ENCODE assay signal across 22 cellular contexts in genomic region chr21:35627462-35627861, GRCh38.
A peak's percentile ranks its signal among the peaks of the same experiment; 100 is the strongest.
DNase-seq lines count a peak whose midpoint lies in the region; ATAC-seq, FAIRE-seq and TF ChIP-seq lines count a peak whose summit lies in the region.
"Had no signal": no experiment of that assay in that cellular context is flagged by ENCODE, and none has a peak within 500 bp of the region (broad histone marks: within the 10 kb centered on the region; RNA-seq: fewer than 3 reads in every experiment).

No MANE protein-coding gene starts in this region.

- no peak overlapping the region for H3K56ac ChIP-seq in IMR-90 (ENCODE audit: extremely low read depth, insufficient read depth, low read length)

- no peak overlapping the region for H3K4me3 Mint-ChIP-seq in activated CD4-positive, alpha-beta T cell treated with anti-CD3 and anti-CD28 coated beads, Interleukin-2, amount 10 ng/mL, durations not matched to agents 7 days and 5 days
- H3K4me3 Mint-ChIP-seq: B cell; CD4-positive, alpha-beta T cell; CD8-positive, alpha-beta T cell had no signal

- no peak overlapping the region for H3K4me3 ChIP-seq in A549
- H3K4me3 ChIP-seq in IMR-90 (ENCODE audit: insufficient read depth, low read depth, low read length): no peak overlapping the region
- no peak overlapping the region for H3K4me3 ChIP-seq in esophagus muscularis mucosa
- H3K4me3 ChIP-seq: BLaER1 treated with 17β-estradiol and CSF1 and Interleukin-3, amounts not matched to agents 10 nM and 100 nM had no signal

- dilution Hi-C loops in IMR-90 (cut with HindIII; ENCODE audit: low sequenced_read_pairs, unreplicated experiment): no loop called here

- no peak overlapping the region for H2BK5ac ChIP-seq in IMR-90 (ENCODE audit: low read depth, low read length, poor library complexity, severe bottlenecking)

- CTCF ChIA-PET in A549 (lab: Yijun Ruan, JAX): no interaction called here
- CTCF ChIA-PET in IMR-90 (lab: Yijun Ruan, JAX): no interaction called here
- CTCF ChIA-PET in activated CD4-positive, alpha-beta T cell treated with anti-CD3 and anti-CD28 coated beads, Interleukin-2, amount 10 ng/mL, durations not matched to agents 7 days and 5 days (lab: Charles Lee): no interaction called here

- no peak overlapping the region for H4K91ac ChIP-seq in IMR-90 (ENCODE audit: insufficient read depth, low read depth, low read length)

- no peak overlapping the region for H3K27ac Mint-ChIP-seq in activated CD4-positive, alpha-beta T cell treated with anti-CD3 and anti-CD28 coated beads, Interleukin-2, amount 10 ng/mL, durations not matched to agents 7 days and 5 days
- H3K27ac Mint-ChIP-seq: B cell; CD4-positive, alpha-beta T cell; CD8-positive, alpha-beta T cell had no signal

- H4K8ac ChIP-seq in IMR-90 (ENCODE audit: low read depth in 2 of 2, low read length in 2 of 2): no peak overlapping the region

- H3K27me3 Mint-ChIP-seq in activated CD4-positive, alpha-beta T cell treated with anti-CD3 and anti-CD28 coated beads, Interleukin-2, amount 10 ng/mL, durations not matched to agents 7 days and 5 days: peaks cover 3% of the 10 kb centered on the region

- no peak for TF ChIP-seq RAD21 in A549 (conservative IDR thresholded peaks at IDR 0.05 in 1 of 2, IDR thresholded peaks at IDR 0.05 in 1 of 2)
- no peak for TF ChIP-seq RAD21 in IMR-90 (IDR thresholded peaks at IDR 0.05; ENCODE audit: low read length)

- H3K4me1 Mint-ChIP-seq in activated CD4-positive, alpha-beta T cell treated with anti-CD3 and anti-CD28 coated beads, Interleukin-2, amount 10 ng/mL, durations not matched to agents 7 days and 5 days: no peaks in the 10 kb centered on the region
- H3K4me1 Mint-ChIP-seq: B cell had no signal

- TF ChIP-seq POLR2A in A549 (IDR thresholded peaks at IDR 0.05; ENCODE audit: low read length) (no peak), IMR-90 (IDR thresholded peaks at IDR 0.05; ENCODE audit: low read depth, low read length) (no peak), esophagus muscularis mucosa (IDR thresholded peaks at IDR 0.05; ENCODE audit: low read depth) (no peak)

- H4K5ac ChIP-seq in IMR-90 (ENCODE audit: low read depth, low read length): no peak overlapping the region

- no peak overlapping the region for H3K4me2 ChIP-seq in A549
- no peak overlapping the region for H3K4me2 ChIP-seq in IMR-90 (ENCODE audit: low read depth, low read length)
- H3K4me2 ChIP-seq: BLaER1 treated with 17β-estradiol and CSF1 and Interleukin-3, amounts not matched to agents 10 nM and 100 nM had no signal

- no peaks in the 10 kb centered on the region for H3K4me1 ChIP-seq in A549
- H3K4me1 ChIP-seq in IMR-90 (ENCODE audit: control insufficient read depth, insufficient read depth, low read length): peaks cover 3% of the 10 kb centered on the region
- H3K4me1 ChIP-seq in esophagus muscularis mucosa: no peaks in the 10 kb centered on the region
- H3K4me1 ChIP-seq: BLaER1 treated with 17β-estradiol and CSF1 and Interleukin-3, amounts not matched to agents 10 nM and 100 nM; Caco-2 had no signal

- DNase-seq in A549 (ENCODE audit: low read depth in 1 of 2, low spot score in 1 of 2) (no peak), IMR-90 (no peak), NCI-H146 treated with DMSO at 0.1 percent for 48 hours (lab: John Stamatoyannopoulos, UW; ENCODE audit: unreplicated experiment) (peak; percentile 18), esophagus muscularis mucosa (ENCODE audit: extremely low spot score) (peak; percentile 31), NCI-H1105 (lab: John Stamatoyannopoulos, UW) (no peak)
- no peak for DNase-seq in activated CD4-positive, alpha-beta T cell treated with anti-CD3 and anti-CD28 coated beads, Interleukin-2, amount 10 ng/mL, durations not matched to agents 7 days and 5 days
- DNase-seq: 8988T; AML-193; Caco-2; Calu3; CD4-positive, alpha-beta T cell; CD8-positive, alpha-beta T cell; DMS79 treated with DMSO at 0.1 percent for 48 hours; GF-D8 had no signal

- ATAC-seq in A549: no peak
- ATAC-seq in IMR-90 (ENCODE audit: low read depth): no peak
- ATAC-seq in GM19463 (IDR thresholded peaks at IDR 0.05; ENCODE audit: unreplicated experiment): no peak
- ATAC-seq: CD8-positive, alpha-beta T cell had no signal

- POLR2A ChIA-PET in A549 (lab: Yijun Ruan, JAX): no interaction called here
- POLR2A ChIA-PET in IMR-90 (lab: Charles Lee; ENCODE audit: unreplicated experiment): interaction anchor here (0.6 kb wide), 1 partner anchor 68 kb away, joined by 3 read pairs; no protein-coding TSS in a partner anchor
- POLR2A ChIA-PET in activated CD4-positive, alpha-beta T cell treated with anti-CD3 and anti-CD28 coated beads, Interleukin-2, amount 10 ng/mL, durations not matched to agents 7 days and 5 days (lab: Charles Lee): no interaction called here

- in situ Hi-C loops in IMR-90 (cut with MboI; ENCODE audit: low sequenced_read_pairs): no loop called here

- H2BK15ac ChIP-seq in IMR-90 (ENCODE audit: low read depth, low read length): no peak overlapping the region

- intact Hi-C loops in IMR-90 (cut with micrococcal nuclease): no loop called here
- intact Hi-C loops in esophagus muscularis mucosa (cut with DNase I): no loop called here

- H3K18ac ChIP-seq in IMR-90 (ENCODE audit: low read depth, low read length): no peak overlapping the region

- no peak overlapping the region for H2AK5ac ChIP-seq in IMR-90 (ENCODE audit: low read depth, low read length)

- H4K20me1 ChIP-seq in IMR-90 (ENCODE audit: insufficient read depth, low read length): no peaks in the 10 kb centered on the region
- H4K20me1 ChIP-seq: BLaER1 treated with 17β-estradiol and CSF1 and Interleukin-3, amounts not matched to agents 10 nM and 100 nM had no signal

- H3K27ac ChIP-seq in A549 (no peak overlapping the region), IMR-90 (ENCODE audit: insufficient read depth, low read length) (no peak overlapping the region), esophagus muscularis mucosa (replicated peaks in 1 of 4) (no peak overlapping the region)
- H3K27ac ChIP-seq: BLaER1 treated with 17β-estradiol and CSF1 and Interleukin-3, amounts not matched to agents 10 nM and 100 nM; C4-2B had no signal

- H3K4ac ChIP-seq in IMR-90 (ENCODE audit: low read depth, low read length): no peak overlapping the region

- no peaks in the 10 kb centered on the region for H3K9me3 ChIP-seq in A549
- no peaks in the 10 kb centered on the region for H3K9me3 ChIP-seq in IMR-90 (ENCODE audit: control insufficient read depth, insufficient read depth, low read length)
- no peaks in the 10 kb centered on the region for H3K9me3 ChIP-seq in esophagus muscularis mucosa
- H3K9me3 ChIP-seq: Caco-2 had no signal

- H2BK20ac ChIP-seq in IMR-90 (ENCODE audit: low read depth, low read length): no peak overlapping the region

- 11% methylated on average over 4 of the region's 4 CpGs for WGBS in A549 (ENCODE audit: missing lambda C conversion rate)
- WGBS in IMR-90 (ENCODE audit: extremely low coverage in 2 of 2, insufficient read length in 1 of 2), 2 experiments: no CpG with 5 or more reads among the region's 4 CpGs
- 74% methylated on average over 4 of the region's 4 CpGs for WGBS in esophagus muscularis mucosa

- H2AFZ ChIP-seq in IMR-90 (replicated peaks; ENCODE audit: low read length, poor library complexity): no peak overlapping the region

- no TSS peak for BruUV-seq in IMR-90 (replicated peaks; lab: Mats Ljungman, UMichigan)

- H3K79me1 ChIP-seq in IMR-90 (ENCODE audit: low read depth in 1 of 2, low read length in 2 of 2): no peaks in the 10 kb centered on the region

- H3K9me3 Mint-ChIP-seq in activated CD4-positive, alpha-beta T cell treated with anti-CD3 and anti-CD28 coated beads, Interleukin-2, amount 10 ng/mL, durations not matched to agents 7 days and 5 days: peaks cover 2% of the 10 kb centered on the region
- H3K9me3 Mint-ChIP-seq: CD4-positive, alpha-beta T cell; CD8-positive, alpha-beta T cell had no signal

- H2AK9ac ChIP-seq in IMR-90 (replicated peaks; ENCODE audit: low read depth, low read length, poor library complexity): no peak overlapping the region

- TF ChIP-seq CTCF in A549 (IDR thresholded peaks at IDR 0.05) (no peak), IMR-90 (conservative IDR thresholded peaks at IDR 0.05; ENCODE audit: low read depth, low read length) (no peak), esophagus muscularis mucosa (IDR thresholded peaks at IDR 0.05) (no peak)

- no peaks in the 10 kb centered on the region for H3K9me1 ChIP-seq in IMR-90 (ENCODE audit: insufficient read depth, low read length)

- no peak overlapping the region for H3K9ac ChIP-seq in IMR-90 (ENCODE audit: low read depth, low read length)
- H3K9ac ChIP-seq: BLaER1 treated with 17β-estradiol and CSF1 and Interleukin-3, amounts not matched to agents 10 nM and 100 nM had no signal

- no peak overlapping the region for H2BK120ac ChIP-seq in IMR-90 (ENCODE audit: low read depth, low read length)

- H3K36me3 Mint-ChIP-seq in activated CD4-positive, alpha-beta T cell treated with anti-CD3 and anti-CD28 coated beads, Interleukin-2, amount 10 ng/mL, durations not matched to agents 7 days and 5 days (ENCODE audit: low read depth): no peaks in the 10 kb centered on the region
- H3K36me3 Mint-ChIP-seq: CD8-positive, alpha-beta T cell had no signal

- TF ChIP-seq EP300 in A549 (IDR thresholded peaks at IDR 0.05): no peak
- no peak for TF ChIP-seq EP300 in esophagus muscularis mucosa (IDR thresholded peaks at IDR 0.05)

- no peak overlapping the region for H3K14ac ChIP-seq in IMR-90 (replicated peaks; ENCODE audit: low read depth, low read length)

- H3K23ac ChIP-seq in IMR-90 (ENCODE audit: low read depth, low read length): no peak overlapping the region

- no peaks in the 10 kb centered on the region for H3K36me3 ChIP-seq in IMR-90 (ENCODE audit: control insufficient read depth, insufficient read depth, low read length)
- no peaks in the 10 kb centered on the region for H3K36me3 ChIP-seq in esophagus muscularis mucosa
- H3K36me3 ChIP-seq: BLaER1 treated with 17β-estradiol and CSF1 and Interleukin-3, amounts not matched to agents 10 nM and 100 nM had no signal

- FAIRE-seq in A549 (lab: Jason Lieb, UNC): no peak
- FAIRE-seq: A204.1, D721Med, G401.6, GM12891 had no signal

- H3K27me3 ChIP-seq in IMR-90 (ENCODE audit: control insufficient read depth, insufficient read depth, low read length) (no peaks in the 10 kb centered on the region), esophagus muscularis mucosa (peaks cover 0 to 12% (median 0%) of the 10 kb centered on the region in 4 donors)
- H3K27me3 ChIP-seq: BLaER1 treated with 17β-estradiol and CSF1 and Interleukin-3, amounts not matched to agents 10 nM and 100 nM had no signal

TF ChIP-seq in A549, 52 proteins besides CTCF, POLR2A, EP300 and RAD21 (continues in another document):
- TF ChIP-seq SMC3 (IDR thresholded peaks at IDR 0.05) (no peak), MAFK (IDR thresholded peaks at IDR 0.05; ENCODE audit: partially characterized antibody) (peak; percentile 37), ZSCAN20 (CRISPR knock-in tag; IDR thresholded peaks at IDR 0.05) (no peak)

Comparison
In these comparisons a context has a peak if more than half of its experiments do, and no peak if none do; other contexts are left out.
1. DNase-seq: peak in NCI-H146 treated with DMSO at 0.1 percent for 48 hours (single experiment) and esophagus muscularis mucosa (single experiment); none in A549 (0 of 2), IMR-90 (single experiment), NCI-H1105 (single experiment) and activated CD4-positive, alpha-beta T cell treated with anti-CD3 and anti-CD28 coated beads, Interleukin-2, amount 10 ng/mL, durations not matched to agents 7 days and 5 days (single experiment).